Comparison of ENCODE assay signal across 15 cellular contexts in the genomic region with DNA sequence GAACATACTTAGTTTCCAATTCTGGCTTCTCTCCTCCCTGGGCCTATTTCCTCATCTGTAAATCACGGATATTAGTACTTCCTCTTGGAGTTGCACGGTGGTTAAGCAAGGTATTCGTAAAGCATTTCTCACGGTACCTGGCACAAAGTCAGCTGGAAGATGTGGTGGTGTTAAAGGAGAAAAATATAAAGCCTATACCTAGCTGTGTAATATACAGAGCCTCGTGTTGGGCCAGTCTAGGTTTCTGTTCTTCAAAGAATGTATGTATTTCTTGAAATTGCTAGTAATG. TPM values are rescaled to one million over a fixed set of nuclear protein-coding genes. Genes with fewer than 3 reads are reported as not detected.
DNase-seq lines count a peak whose midpoint lies in the region; ATAC-seq, FAIRE-seq and TF ChIP-seq lines count a peak whose summit lies in the region.
"Had no signal": no experiment of that assay in that cellular context is flagged by ENCODE, and none has a peak within 500 bp of the region (broad histone marks: within the 10 kb centered on the region; RNA-seq: fewer than 3 reads in every experiment).

No MANE protein-coding gene starts in this region.

- no peaks in the 10 kb centered on the region for H4K20me1 ChIP-seq in BLaER1 treated with 17β-estradiol and CSF1 and Interleukin-3, amounts not matched to agents 10 nM and 100 nM

- DNase-seq in RWPE2 (ENCODE audit: low spot score) (no peak), pancreas (peak in 1 of 6 donors; percentile 32)
- DNase-seq in activated CD4-positive, alpha-beta memory T cell treated with anti-CD3 and anti-CD28 coated beads for 36 hours = no peak
- DNase-seq: activated CD4-positive, CD25-positive, alpha-beta regulatory T cell treated with anti-CD3 and anti-CD28 coated beads, Interleukin-2, amount 50 U/mL, for 72 hours; NCI-H748 treated with DMSO at 0.1 percent for 48 hours had no signal

- no peak for FAIRE-seq in pancreas (lab: Jason Lieb, UNC)

- H3K9ac ChIP-seq in BLaER1 treated with 17β-estradiol and CSF1 and Interleukin-3, amounts not matched to agents 10 nM and 100 nM = peak overlapping the region in 1 of 11 experiments; percentile 2; a peak in 1 of 22 replicates

- no peaks in the 10 kb centered on the region for H3K4me1 Mint-ChIP-seq in activated CD4-positive, alpha-beta memory T cell treated with anti-CD3 and anti-CD28 coated beads for 36 hours (ENCODE audit: low read depth)
- H3K4me1 Mint-ChIP-seq: central memory CD8-positive, alpha-beta T cell had no signal

- no peak overlapping the region for H3K4me3 ChIP-seq in BLaER1 treated with 17β-estradiol and CSF1 and Interleukin-3, amounts not matched to agents 10 nM and 100 nM
- H3K4me3 ChIP-seq in RWPE2 (ENCODE audit: severe bottlenecking) (no peak overlapping the region), esophagus (ENCODE audit: low read depth in 1 of 2, low read length in 2 of 2) (no peak overlapping the region), pancreas (no peak overlapping the region)

- no peaks in the 10 kb centered on the region for H3K9me3 Mint-ChIP-seq in activated CD4-positive, alpha-beta memory T cell treated with anti-CD3 and anti-CD28 coated beads for 36 hours
- H3K9me3 Mint-ChIP-seq: activated T-helper 1 cell treated with anti-CD3 and anti-CD28 coated beads, Interleukin-12 subunit alpha, Interleukin-12 subunit beta, Interleukin-2, Interleukin-4 antibody, amounts not matched to agents 30 ng/mL and 10 ng/mL and 1 ng/mL, durations not matched to agents 14 hours and 24 hours and 36 hours; central memory CD8-positive, alpha-beta T cell had no signal

- intact Hi-C loops in pancreas (cut with DNase I) = loop anchor here in 1 of 3 donors (5.0 kb wide), 1 partner anchor 166 kb away; no protein-coding TSS in a partner anchor
- intact Hi-C loops in activated CD4-positive, alpha-beta memory T cell treated with anti-CD3 and anti-CD28 coated beads for 36 hours (cut with micrococcal nuclease) = no loop called here

- CTCF ChIA-PET in activated CD4-positive, alpha-beta memory T cell treated with anti-CD3 and anti-CD28 coated beads for 36 hours (lab: Charles Lee) = interaction anchor here (0.5 to 10.0 kb wide), 6 partner anchors 10 to 162 kb away, joined by 3 to 76 read pairs (median 7); no protein-coding TSS in a partner anchor

- H3K4me3 Mint-ChIP-seq in activated CD4-positive, alpha-beta memory T cell treated with anti-CD3 and anti-CD28 coated beads for 36 hours = no peak overlapping the region
- H3K4me3 Mint-ChIP-seq: activated T-helper 1 cell treated with anti-CD3 and anti-CD28 coated beads, Interleukin-12 subunit alpha, Interleukin-12 subunit beta, Interleukin-2, Interleukin-4 antibody, amounts not matched to agents 30 ng/mL and 10 ng/mL and 1 ng/mL, durations not matched to agents 14 hours and 24 hours and 36 hours; central memory CD8-positive, alpha-beta T cell had no signal

- POLR2A ChIA-PET in activated CD4-positive, alpha-beta memory T cell treated with anti-CD3 and anti-CD28 coated beads for 36 hours (lab: Charles Lee) = no interaction called here

- TF ChIP-seq CTCF in RWPE2 (IDR thresholded peaks at IDR 0.05; ENCODE audit: poor library complexity, severe bottlenecking) = no peak
- TF ChIP-seq CTCF in pancreas (IDR thresholded peaks at IDR 0.05) = no peak

- ATAC-seq in RWPE2 (ENCODE audit: low read depth) (no peak), pancreas (peak; percentile 2 to 15 (median 8)), GM19395 (IDR thresholded peaks at IDR 0.05; ENCODE audit: unreplicated experiment) (no peak), GM18867 (IDR thresholded peaks at IDR 0.05; ENCODE audit: unreplicated experiment) (no peak), GM19035 (IDR thresholded peaks at IDR 0.05; ENCODE audit: unreplicated experiment) (no peak)

- no peaks in the 10 kb centered on the region for H3K9me3 ChIP-seq in BLaER1 treated with 17β-estradiol and CSF1 and Interleukin-3, amounts not matched to agents 10 nM and 100 nM (replicated peaks in 1 of 11)
- H3K9me3 ChIP-seq in RWPE2 (ENCODE audit: severe bottlenecking) = no peaks in the 10 kb centered on the region
- no peaks in the 10 kb centered on the region for H3K9me3 ChIP-seq in esophagus (ENCODE audit: control insufficient read depth in 2 of 2, insufficient read depth in 1 of 2, low read depth in 1 of 2, low read length in 1 of 2)
- no peaks in the 10 kb centered on the region for H3K9me3 ChIP-seq in pancreas

- peaks cover 2% of the 10 kb centered on the region for H3K27me3 Mint-ChIP-seq in activated CD4-positive, alpha-beta memory T cell treated with anti-CD3 and anti-CD28 coated beads for 36 hours
- H3K27me3 Mint-ChIP-seq: central memory CD8-positive, alpha-beta T cell had no signal

- no peaks in the 10 kb centered on the region for H3K36me3 ChIP-seq in BLaER1 treated with 17β-estradiol and CSF1 and Interleukin-3, amounts not matched to agents 10 nM and 100 nM
- peaks cover 50% of the 10 kb centered on the region for H3K36me3 ChIP-seq in RWPE2 (ENCODE audit: low read depth)
- H3K36me3 ChIP-seq in esophagus (ENCODE audit: control insufficient read depth in 2 of 2, insufficient read depth in 2 of 2, low read length in 1 of 2) = peaks cover 7 to 18% of the 10 kb centered on the region in 2 donors
- peaks cover 2 to 29% (median 5%) of the 10 kb centered on the region in 3 donors for H3K36me3 ChIP-seq in pancreas

- no peaks in the 10 kb centered on the region for H3K27me3 ChIP-seq in BLaER1 treated with 17β-estradiol and CSF1 and Interleukin-3, amounts not matched to agents 10 nM and 100 nM
- H3K27me3 ChIP-seq in RWPE2 (ENCODE audit: insufficient read depth, poor library complexity, severe bottlenecking) (no peaks in the 10 kb centered on the region), esophagus (ENCODE audit: control insufficient read depth in 1 of 2, insufficient read depth in 2 of 2, low read length in 2 of 2) (no peaks in the 10 kb centered on the region), pancreas (no peaks in the 10 kb centered on the region)

- WGBS in esophagus, 2 donors = 39 to 45% methylated on average over 5 of the region's 5 CpGs
- 40 to 46% methylated on average over 5 of the region's 5 CpGs for WGBS in pancreas, 2 donors

- peaks cover 13 to 20% (median 15%) of the 10 kb centered on the region in 10 experiments for H3K4me1 ChIP-seq in BLaER1 treated with 17β-estradiol and CSF1 and Interleukin-3, amounts not matched to agents 10 nM and 100 nM
- H3K4me1 ChIP-seq in RWPE2 (ENCODE audit: insufficient read depth, poor library complexity, severe bottlenecking) (peaks cover 33% of the 10 kb centered on the region), esophagus (ENCODE audit: control insufficient read depth in 2 of 2, insufficient read depth in 2 of 2, low read length in 1 of 2) (peaks cover 6 to 12% of the 10 kb centered on the region in 2 donors), pancreas (peaks cover 5 to 12% (median 8%) of the 10 kb centered on the region in 3 donors)

- H3K4me2 ChIP-seq in BLaER1 treated with 17β-estradiol and CSF1 and Interleukin-3, amounts not matched to agents 10 nM and 100 nM = peak overlapping the region; percentile 67 to 83 (median 77)

- no peak overlapping the region for H3K27ac Mint-ChIP-seq in activated CD4-positive, alpha-beta memory T cell treated with anti-CD3 and anti-CD28 coated beads for 36 hours
- H3K27ac Mint-ChIP-seq: activated T-helper 1 cell treated with anti-CD3 and anti-CD28 coated beads, Interleukin-12 subunit alpha, Interleukin-12 subunit beta, Interleukin-2, Interleukin-4 antibody, amounts not matched to agents 30 ng/mL and 10 ng/mL and 1 ng/mL, durations not matched to agents 14 hours and 24 hours and 36 hours had no signal

- no peaks in the 10 kb centered on the region for H3K36me3 Mint-ChIP-seq in activated CD4-positive, alpha-beta memory T cell treated with anti-CD3 and anti-CD28 coated beads for 36 hours

- H3K27ac ChIP-seq in BLaER1 treated with 17β-estradiol and CSF1 and Interleukin-3, amounts not matched to agents 10 nM and 100 nM = no peak overlapping the region
- peak overlapping the region; percentile 99 for H3K27ac ChIP-seq in RWPE2 (ENCODE audit: poor library complexity, severe bottlenecking)
- H3K27ac ChIP-seq in esophagus (ENCODE audit: low read depth in 2 of 2, low read length in 1 of 2) = peak overlapping the region; percentile 93 to 96
- peak overlapping the region in 3 of 4 donors; percentile 45 to 91 (median 82) for H3K27ac ChIP-seq in pancreas

RNA-seq across cellular contexts. Expression of gene DBX1, which starts 47.2 kb away (rescaled TPM):
- polyA plus RNA-seq in esophagus (not detected), pancreas (not detected)
- not detected for total RNA-seq in pancreas
- total RNA-seq in activated CD4-positive, alpha-beta memory T cell treated with anti-CD3 and anti-CD28 coated beads for 36 hours = not detected
- total RNA-seq: activated T-helper 1 cell treated with anti-CD3 and anti-CD28 coated beads, Interleukin-12 subunit alpha, Interleukin-12 subunit beta, Interleukin-2, Interleukin-4 antibody, amounts not matched to agents 30 ng/mL and 10 ng/mL and 1 ng/mL, durations not matched to agents 14 hours and 24 hours and 36 hours; fibroblast of villous mesenchyme; G401; lower leg skin had no signal

Comparison
In these comparisons a context has a peak if more than half of its experiments do, and no peak if none do; other contexts are left out.
1. H3K27ac ChIP-seq: peak in RWPE2 (single experiment), esophagus (2 of 2) and pancreas (3 of 4); none in BLaER1 treated with 17β-estradiol and CSF1 and Interleukin-3, amounts not matched to agents 10 nM and 100 nM (0 of 11).
2. ATAC-seq: peak in pancreas (4 of 4); none in RWPE2 (single experiment), GM19395 (single experiment), GM18867 (single experiment) and GM19035 (single experiment).